ENCODE assay signal across 2 cellular contexts in genomic region chr17:38451030-38451839, GRCh38.
TF ChIP-seq lines count a peak whose summit lies in the region.

No MANE protein-coding gene starts in this region.

TF ChIP-seq in HCT116, 20 proteins besides CTCF, POLR2A, EP300 and RAD21:
- TF ChIP-seq POLR2AphosphoS5 (IDR thresholded peaks at IDR 0.05; ENCODE audit: low read depth, low read length) (no peak), EZH2 (IDR thresholded peaks at IDR 0.05) (no peak), FOSL1 (IDR thresholded peaks at IDR 0.05; ENCODE audit: low read depth) (no peak), MAX (IDR thresholded peaks at IDR 0.05) (no peak; the same call in 1 of the 2 replicates), ZBTB33 (IDR thresholded peaks at IDR 0.05; ENCODE audit: extremely low read depth, insufficient replicate concordance, low read length) (no peak), ZFX (IDR thresholded peaks at IDR 0.05) (no peak), EZH2phosphoT487 (IDR thresholded peaks at IDR 0.05; ENCODE audit: borderline replicate concordance) (no peak), TCF7L2 (IDR thresholded peaks at IDR 0.05; ENCODE audit: borderline replicate concordance, extremely low read depth, insufficient read depth, insufficient read length) (no peak), ELF1 (IDR thresholded peaks at IDR 0.05; ENCODE audit: borderline replicate concordance, low read depth) (no peak)
TF ChIP-seq in HCT116: peak in this region for 0.

TF ChIP-seq in K562, 482 proteins besides CTCF, POLR2A, EP300 and RAD21:
- TF ChIP-seq ZNF146 (CRISPR knock-in tag; IDR thresholded peaks at IDR 0.05; ENCODE audit: unreplicated experiment) (no peak), EGR1 (conservative IDR thresholded peaks at IDR 0.05) (peak; percentile 17; the same call in 1 of the 2 replicates)
